ENCODE assay signal across 8 cellular contexts in genomic region chr17:28570716-28571254, GRCh38. TPM values are rescaled to one million over a fixed set of nuclear protein-coding genes. Genes with fewer than 3 reads are reported as not detected.
DNase-seq lines count a peak whose midpoint lies in the region; ATAC-seq and TF ChIP-seq lines count a peak whose summit lies in the region.

No MANE protein-coding gene starts in this region.

- peaks cover 3 to 45% (median 23%) of the 10 kb centered on the region in 11 experiments; a peak in 18 of 22 replicates for H3K36me3 ChIP-seq in BLaER1 treated with 17β-estradiol and CSF1 and Interleukin-3, amounts not matched to agents 10 nM and 100 nM

- H3K4me3 Mint-ChIP-seq in brain, result peak overlapping the region; percentile 96 to 100 (median 99)

- peaks cover 54 to 67% (median 62%) of the 10 kb centered on the region in 10 experiments for H3K4me1 ChIP-seq in BLaER1 treated with 17β-estradiol and CSF1 and Interleukin-3, amounts not matched to agents 10 nM and 100 nM

- H3K4me2 ChIP-seq in BLaER1 treated with 17β-estradiol and CSF1 and Interleukin-3, amounts not matched to agents 10 nM and 100 nM, result peak overlapping the region; percentile 80 to 96 (median 88)

- peak overlapping the region; percentile 79 to 88 (median 87) for H3K9ac ChIP-seq in BLaER1 treated with 17β-estradiol and CSF1 and Interleukin-3, amounts not matched to agents 10 nM and 100 nM

- peak; percentile 33 for ATAC-seq in GM19397 (IDR thresholded peaks at IDR 0.05; ENCODE audit: unreplicated experiment)

- H4K20me1 ChIP-seq in BLaER1 treated with 17β-estradiol and CSF1 and Interleukin-3, amounts not matched to agents 10 nM and 100 nM, result peaks cover 10 to 39% (median 27%) of the 10 kb centered on the region in 11 experiments; a peak in 16 of 22 replicates

- H3K27ac Mint-ChIP-seq in brain, result peak overlapping the region; percentile 86 to 96 (median 92)

- no peaks in the 10 kb centered on the region for H3K27me3 ChIP-seq in BLaER1 treated with 17β-estradiol and CSF1 and Interleukin-3, amounts not matched to agents 10 nM and 100 nM

- peak in 41 of 76 experiments; percentile 3 to 48 (median 23) for DNase-seq in HUDEP-2 (lab: John Stamatoyannopoulos, UW; ENCODE audit: unreplicated experiment in 76 of 76)
- peak; percentile 62 for DNase-seq in SW480 (ENCODE audit: low spot score)
- DNase-seq in islet precursor cell, result peak; percentile 86
- peak; percentile 46 for DNase-seq in stimulated activated CD4-positive, alpha-beta T cell treated with anti-CD3 and anti-CD28 coated beads, Interleukin-1b, Interleukin-23, amount 100 ng/mL, for 48 hours
- no peak for DNase-seq in DMS153 (lab: John Stamatoyannopoulos, UW)

- peaks cover 64% of the 10 kb centered on the region for H3K4me1 Mint-ChIP-seq in brain

- peak overlapping the region; percentile 70 to 83 (median 76) for H3K27ac ChIP-seq in BLaER1 treated with 17β-estradiol and CSF1 and Interleukin-3, amounts not matched to agents 10 nM and 100 nM

- no peak for TF ChIP-seq CTCF in brain (conservative IDR thresholded peaks at IDR 0.05)

- H3K36me3 Mint-ChIP-seq in brain, result peaks cover 37% of the 10 kb centered on the region

- H3K4me3 ChIP-seq in BLaER1 treated with 17β-estradiol and CSF1 and Interleukin-3, amounts not matched to agents 10 nM and 100 nM, result peak overlapping the region; percentile 78 to 99 (median 96)

- H3K27me3 Mint-ChIP-seq in brain, result peaks cover 3% of the 10 kb centered on the region

- H3K9me3 Mint-ChIP-seq in brain, result no peaks in the 10 kb centered on the region

- no peaks in the 10 kb centered on the region for H3K9me3 ChIP-seq in BLaER1 treated with 17β-estradiol and CSF1 and Interleukin-3, amounts not matched to agents 10 nM and 100 nM (replicated peaks in 1 of 11)

RNA-seq across cellular contexts. Expression of gene PIGS, which starts 0.5 kb away (rescaled TPM):
- 76.9 TPM for polyA plus RNA-seq in brain (ENCODE audit: insufficient read depth, low read depth, low replicate concordance)

RNA-seq across cellular contexts. Expression of gene ALDOC, which starts 5.9 kb away (rescaled TPM):
- polyA plus RNA-seq in brain (ENCODE audit: insufficient read depth, low read depth, low replicate concordance), result 570 TPM

RNA-seq across cellular contexts. Expression of gene UNC119, which starts 18.4 kb away (rescaled TPM):
- polyA plus RNA-seq in brain (ENCODE audit: insufficient read depth, low read depth, low replicate concordance), result 26.8 TPM

RNA-seq across cellular contexts. Expression of gene SPAG5, which starts 28.0 kb away (rescaled TPM):
- 60.3 TPM for polyA plus RNA-seq in brain (ENCODE audit: insufficient read depth, low read depth, low replicate concordance)

RNA-seq across cellular contexts. Expression of gene RSKR, which starts 43.2 kb away (rescaled TPM):
- 2.7 TPM for polyA plus RNA-seq in brain (ENCODE audit: insufficient read depth, low read depth, low replicate concordance)
